3 cellular contexts compared by ENCODE assay signal in genomic region chr17:44940768-44941167, GRCh38.
TF ChIP-seq lines count a peak whose summit lies in the region.

No MANE protein-coding gene starts in this region.

TF ChIP-seq in A549, 52 proteins besides CTCF, POLR2A, EP300 and RAD21:
- TF ChIP-seq FOSB (CRISPR knock-in tag; IDR thresholded peaks at IDR 0.05) (0 out of 2 replicates have a peak, but pooled peaks have one; percentile 46), CBX8 (IDR thresholded peaks at IDR 0.05) (no peak), BHLHE40 (IDR thresholded peaks at IDR 0.05; ENCODE audit: low read depth, low read length) (no peak), RARB (CRISPR knock-in tag; IDR thresholded peaks at IDR 0.05) (no peak), ZC3H11A (IDR thresholded peaks at IDR 0.05) (no peak), SMC3 (IDR thresholded peaks at IDR 0.05) (no peak), MAFK (IDR thresholded peaks at IDR 0.05; ENCODE audit: partially characterized antibody) (peak; percentile 74), E2F6 (IDR thresholded peaks at IDR 0.05; ENCODE audit: borderline replicate concordance, low read depth) (no peak), MAX (IDR thresholded peaks at IDR 0.05) (no peak), CEBPB (IDR thresholded peaks at IDR 0.05) (peak in 1 of 2 experiments; percentile 14; a peak in 1 of 4 replicates), TP53 (CRISPR knock-in tag; IDR thresholded peaks at IDR 0.05) (no peak), PBX3 (IDR thresholded peaks at IDR 0.05) (no peak), ZFP36 (IDR thresholded peaks at IDR 0.05; ENCODE audit: borderline replicate concordance, partially characterized antibody) (no peak), CBX2 (IDR thresholded peaks at IDR 0.05; ENCODE audit: borderline replicate concordance, low read depth) (no peak), HOXB5 (CRISPR knock-in tag; IDR thresholded peaks at IDR 0.05) (no peak)

TF ChIP-seq in HCT116, 20 proteins besides CTCF, POLR2A, EP300 and RAD21:
- TF ChIP-seq EGR1 (IDR thresholded peaks at IDR 0.05; ENCODE audit: low read depth): no peak

TF ChIP-seq in WTC11, 78 proteins besides CTCF, POLR2A, EP300 and RAD21:
- TF ChIP-seq ZBTB43 (CRISPR knock-in tag; IDR thresholded peaks at IDR 0.05) (no peak), ZNF281 (CRISPR knock-in tag; IDR thresholded peaks at IDR 0.05) (no peak), ZNF138 (CRISPR knock-in tag; conservative IDR thresholded peaks at IDR 0.05) (no peak), E2F4 (CRISPR knock-in tag; IDR thresholded peaks at IDR 0.05; ENCODE audit: borderline replicate concordance, low read depth) (no peak), MXD4 (CRISPR knock-in tag; IDR thresholded peaks at IDR 0.05; ENCODE audit: borderline replicate concordance) (no peak)
